16 cellular contexts compared by ENCODE assay signal in genomic region chr12:126093911-126094310, GRCh38.
DNase-seq lines count a peak whose midpoint lies in the region; ATAC-seq and TF ChIP-seq lines count a peak whose summit lies in the region.
"Had no signal": no experiment of that assay in that cellular context is flagged by ENCODE, and none has a peak within 500 bp of the region (broad histone marks: within the 10 kb centered on the region; RNA-seq: fewer than 3 reads in every experiment).

No MANE protein-coding gene starts in this region.

- H3K4me1 ChIP-seq in heart right ventricle: no peaks in the 10 kb centered on the region
- H3K4me1 ChIP-seq in iPS DF 6.9 (ENCODE audit: control insufficient read depth, insufficient read depth, low read length): no peaks in the 10 kb centered on the region
- H3K4me1 ChIP-seq: transverse colon had no signal

- CTCF ChIA-PET in activated CD4-positive, alpha-beta T cell treated with anti-CD3 and anti-CD28 coated beads, Interleukin-2, amount 10 ng/mL, durations not matched to agents 7 days and 5 days (lab: Charles Lee): no interaction called here
- CTCF ChIA-PET in activated naive CD4-positive, alpha-beta T cell treated with anti-CD3 and anti-CD28 coated beads for 36 hours (lab: Charles Lee): interaction anchor here (0.7 kb wide), 1 partner anchor 1284 kb away, joined by 3 read pairs; no protein-coding TSS in a partner anchor

- no peak overlapping the region for H3K27ac Mint-ChIP-seq in activated CD4-positive, alpha-beta T cell treated with anti-CD3 and anti-CD28 coated beads, Interleukin-2, amount 10 ng/mL, durations not matched to agents 7 days and 5 days
- no peak overlapping the region for H3K27ac Mint-ChIP-seq in activated naive CD4-positive, alpha-beta T cell treated with anti-CD3 and anti-CD28 coated beads for 36 hours
- H3K27ac Mint-ChIP-seq: activated T-cell treated with anti-CD3 and anti-CD28 coated beads, Interleukin-2, amount 50 U/mL, for 72 hours; naive thymus-derived CD4-positive, alpha-beta T cell had no signal

- H3K4me1 Mint-ChIP-seq in activated CD4-positive, alpha-beta T cell treated with anti-CD3 and anti-CD28 coated beads, Interleukin-2, amount 10 ng/mL, durations not matched to agents 7 days and 5 days: no peaks in the 10 kb centered on the region
- no peaks in the 10 kb centered on the region for H3K4me1 Mint-ChIP-seq in activated naive CD4-positive, alpha-beta T cell treated with anti-CD3 and anti-CD28 coated beads for 36 hours (ENCODE audit: low read depth)
- H3K4me1 Mint-ChIP-seq: naive thymus-derived CD4-positive, alpha-beta T cell had no signal

- no peak overlapping the region for H3K4me3 Mint-ChIP-seq in activated CD4-positive, alpha-beta T cell treated with anti-CD3 and anti-CD28 coated beads, Interleukin-2, amount 10 ng/mL, durations not matched to agents 7 days and 5 days
- H3K4me3 Mint-ChIP-seq in activated naive CD4-positive, alpha-beta T cell treated with anti-CD3 and anti-CD28 coated beads for 36 hours: no peak overlapping the region
- H3K4me3 Mint-ChIP-seq: activated T-cell treated with anti-CD3 and anti-CD28 coated beads, Interleukin-2, amount 50 U/mL, for 72 hours; naive thymus-derived CD4-positive, alpha-beta T cell had no signal

- POLR2A ChIA-PET in activated CD4-positive, alpha-beta T cell treated with anti-CD3 and anti-CD28 coated beads, Interleukin-2, amount 10 ng/mL, durations not matched to agents 7 days and 5 days (lab: Charles Lee): no interaction called here

- H3K9me3 Mint-ChIP-seq in activated CD4-positive, alpha-beta T cell treated with anti-CD3 and anti-CD28 coated beads, Interleukin-2, amount 10 ng/mL, durations not matched to agents 7 days and 5 days: peaks cover 10% of the 10 kb centered on the region
- peaks cover 14% of the 10 kb centered on the region for H3K9me3 Mint-ChIP-seq in activated naive CD4-positive, alpha-beta T cell treated with anti-CD3 and anti-CD28 coated beads for 36 hours

- H3K36me3 Mint-ChIP-seq in activated CD4-positive, alpha-beta T cell treated with anti-CD3 and anti-CD28 coated beads, Interleukin-2, amount 10 ng/mL, durations not matched to agents 7 days and 5 days (ENCODE audit: low read depth): no peaks in the 10 kb centered on the region
- peaks cover 2% of the 10 kb centered on the region for H3K36me3 Mint-ChIP-seq in activated naive CD4-positive, alpha-beta T cell treated with anti-CD3 and anti-CD28 coated beads for 36 hours (ENCODE audit: low read depth)

- no peaks in the 10 kb centered on the region for H3K27me3 Mint-ChIP-seq in activated CD4-positive, alpha-beta T cell treated with anti-CD3 and anti-CD28 coated beads, Interleukin-2, amount 10 ng/mL, durations not matched to agents 7 days and 5 days
- H3K27me3 Mint-ChIP-seq in activated naive CD4-positive, alpha-beta T cell treated with anti-CD3 and anti-CD28 coated beads for 36 hours (ENCODE audit: low read depth): no peaks in the 10 kb centered on the region
- H3K27me3 Mint-ChIP-seq: naive thymus-derived CD4-positive, alpha-beta T cell had no signal

- WGBS in heart right ventricle, 2 donors: 74 to 88% methylated on average over 1 of the region's 1 CpG
- WGBS in iPS DF 6.9 (ENCODE audit: insufficient coverage, insufficient read length): no CpG with 5 or more reads among the region's 1 CpG

- H3K4me3 ChIP-seq in heart right ventricle (no peak overlapping the region), iPS DF 6.9 (ENCODE audit: low read length) (no peak overlapping the region)
- H3K4me3 ChIP-seq: smooth muscle cell, transverse colon had no signal

- H3K27ac ChIP-seq in heart right ventricle: no peak overlapping the region
- no peak overlapping the region for H3K27ac ChIP-seq in iPS DF 6.9 (ENCODE audit: low read length)
- H3K27ac ChIP-seq: brain microvascular endothelial cell, transverse colon had no signal

- H3K36me3 ChIP-seq in heart right ventricle: no peaks in the 10 kb centered on the region
- H3K36me3 ChIP-seq in iPS DF 6.9 (ENCODE audit: control insufficient read depth, insufficient read depth, low read length): no peaks in the 10 kb centered on the region
- H3K36me3 ChIP-seq: brain microvascular endothelial cell, transverse colon had no signal

- no peak for DNase-seq in left cardiac atrium
- no peak for DNase-seq in heart right ventricle
- DNase-seq in iPS DF 6.9 (ENCODE audit: low read depth, low spot score): peak; percentile 35
- DNase-seq in activated CD4-positive, alpha-beta T cell treated with anti-CD3 and anti-CD28 coated beads, Interleukin-2, amount 10 ng/mL, durations not matched to agents 7 days and 5 days: no peak
- no peak for DNase-seq in activated naive CD4-positive, alpha-beta T cell treated with anti-CD3 and anti-CD28 coated beads for 36 hours
- no peak for DNase-seq in OCI-M1 (lab: John Stamatoyannopoulos, UW)
- DNase-seq: activated CD4-positive, CD25-positive, alpha-beta regulatory T cell; activated T-cell treated with anti-CD3 and anti-CD28 coated beads, Interleukin-2, amount 50 U/mL, for 72 hours; brain microvascular endothelial cell; GF-D8; naive thymus-derived CD4-positive, alpha-beta T cell; RPMI8226; transverse colon had no signal

- H3K27me3 ChIP-seq in heart right ventricle (no peaks in the 10 kb centered on the region), iPS DF 6.9 (ENCODE audit: control insufficient read depth, insufficient read depth, low read length) (no peaks in the 10 kb centered on the region)
- H3K27me3 ChIP-seq: brain microvascular endothelial cell, transverse colon had no signal

- H3K9me3 ChIP-seq in heart right ventricle (peaks cover 0 to 20% (median 0%) of the 10 kb centered on the region in 11 donors), iPS DF 6.9 (ENCODE audit: control insufficient read depth, insufficient read depth, low read length) (no peaks in the 10 kb centered on the region)
- H3K9me3 ChIP-seq: transverse colon had no signal

- intact Hi-C loops in left cardiac atrium (cut with DNase I) (no loop called here), heart right ventricle (cut with DNase I) (no loop called here)
- intact Hi-C loops in activated naive CD4-positive, alpha-beta T cell treated with anti-CD3 and anti-CD28 coated beads for 36 hours (cut with micrococcal nuclease): no loop called here

- ATAC-seq in left cardiac atrium (peak; percentile 36 to 41), heart right ventricle (no peak), SK-N-SH treated with all-trans-retinoic acid at 6 μM for 48 hours (peak; percentile 93), GM21526 (IDR thresholded peaks at IDR 0.05; ENCODE audit: low FRiP score, unreplicated experiment) (no peak)
- ATAC-seq: activated T-cell treated with anti-CD3 and anti-CD28 coated beads, Interleukin-2, amount 50 U/mL, for 72 hours; naive thymus-derived CD4-positive, alpha-beta T cell had no signal

- TF ChIP-seq CTCF in heart right ventricle (IDR thresholded peaks at IDR 0.05): no peak

TF ChIP-seq in SK-N-SH treated with all-trans-retinoic acid at 6 μM for 48 hours, 23 proteins besides CTCF, POLR2A, EP300 and RAD21:
- TF ChIP-seq POU6F1 (CRISPR knock-in tag; IDR thresholded peaks at IDR 0.05; ENCODE audit: borderline replicate concordance, low read depth): no peak
- no peak for TF ChIP-seq CSDC2 (CRISPR knock-in tag; IDR thresholded peaks at IDR 0.05)
- TF ChIP-seq ZFP30 (CRISPR knock-in tag; IDR thresholded peaks at IDR 0.05): no peak
- no peak for TF ChIP-seq ZC3H10 (CRISPR knock-in tag; IDR thresholded peaks at IDR 0.05)
- TF ChIP-seq SNAI2 (CRISPR knock-in tag; IDR thresholded peaks at IDR 0.05): no peak
- TF ChIP-seq ARNTL (CRISPR knock-in tag; IDR thresholded peaks at IDR 0.05; ENCODE audit: borderline replicate concordance, low read depth): no peak
- no peak for TF ChIP-seq CREB5 (CRISPR knock-in tag; IDR thresholded peaks at IDR 0.05; ENCODE audit: low read depth)
- TF ChIP-seq TOX (CRISPR knock-in tag; IDR thresholded peaks at IDR 0.05; ENCODE audit: borderline replicate concordance): no peak
- TF ChIP-seq OSR1 (CRISPR knock-in tag; IDR thresholded peaks at IDR 0.05): no peak

Comparison
In these comparisons a context has a peak if more than half of its experiments do, and no peak if none do; other contexts are left out.
1. ATAC-seq: peak in left cardiac atrium (2 of 2) and SK-N-SH treated with all-trans-retinoic acid at 6 μM for 48 hours (single experiment); none in heart right ventricle (0 of 8) and GM21526 (single experiment).